ENCODE assay signal across 13 cellular contexts in the genomic region with DNA sequence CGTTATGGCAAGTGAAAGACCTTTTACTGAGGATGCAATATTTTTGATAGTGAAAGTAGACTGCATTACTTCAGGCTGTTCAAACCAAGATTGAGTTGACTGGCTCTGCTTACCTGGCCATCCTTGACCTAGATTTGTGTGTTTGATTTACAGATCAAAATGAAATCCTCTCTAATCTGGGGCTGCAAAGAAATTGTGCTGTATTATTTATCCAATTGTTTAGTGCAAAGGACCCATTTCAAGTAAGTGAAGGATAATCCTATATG. TPM values are rescaled to one million over a fixed set of nuclear protein-coding genes. Genes with fewer than 3 reads are reported as not detected.
A peak's percentile ranks its signal among the peaks of the same experiment; 100 is the strongest.
DNase-seq lines count a peak whose midpoint lies in the region; ATAC-seq and TF ChIP-seq lines count a peak whose summit lies in the region.
"Had no signal": no experiment of that assay in that cellular context is flagged by ENCODE, and none has a peak within 500 bp of the region (broad histone marks: within the 10 kb centered on the region; RNA-seq: fewer than 3 reads in every experiment).

No MANE protein-coding gene starts in this region.

- peak overlapping the region; percentile 33 for H3K4me3 Mint-ChIP-seq in activated naive CD8-positive, alpha-beta T cell treated with anti-CD3 and anti-CD28 coated beads, Interleukin-2, amount 10 ng/mL, durations not matched to agents 7 days and 5 days
- H3K4me3 Mint-ChIP-seq: activated B cell treated with CpG ODN at 0.5 μM for 24 hours had no signal

- TF ChIP-seq CTCF in GM10266 (IDR thresholded peaks at IDR 0.05; ENCODE audit: control insufficient read depth, insufficient read depth, low read depth, missing control alignments): no peak

- peak; percentile 39 for ATAC-seq in activated naive CD8-positive, alpha-beta T cell treated with anti-CD3 and anti-CD28 coated beads, Interleukin-2, amount 10 ng/mL, durations not matched to agents 7 days and 5 days (ENCODE audit: low read depth)

- no peaks in the 10 kb centered on the region for H3K9me3 ChIP-seq in subcutaneous abdominal adipose tissue (ENCODE audit: control insufficient read depth in 5 of 5, low read length in 5 of 5)

- no peaks in the 10 kb centered on the region for H3K36me3 ChIP-seq in subcutaneous abdominal adipose tissue (ENCODE audit: control insufficient read depth in 5 of 5, insufficient read depth in 5 of 5, low read length in 5 of 5)

- peak overlapping the region; percentile 11 for H3K27ac ChIP-seq in subcutaneous abdominal adipose tissue (ENCODE audit: low read depth, low read length)

- H3K4me1 ChIP-seq in subcutaneous abdominal adipose tissue (ENCODE audit: control insufficient read depth in 5 of 5, insufficient read depth in 5 of 5, low read length in 5 of 5): peaks cover 0 to 17% (median 10%) of the 10 kb centered on the region in 5 donors

- H3K27me3 Mint-ChIP-seq in activated naive CD8-positive, alpha-beta T cell treated with anti-CD3 and anti-CD28 coated beads, Interleukin-2, amount 10 ng/mL, durations not matched to agents 7 days and 5 days: no peaks in the 10 kb centered on the region
- H3K27me3 Mint-ChIP-seq: activated B cell treated with CpG ODN at 0.5 μM for 24 hours had no signal

- peak overlapping the region in 4 of 5 donors; percentile 1 to 34 (median 16) for H3K4me3 ChIP-seq in subcutaneous abdominal adipose tissue (ENCODE audit: low read depth in 1 of 5, low read length in 5 of 5)

- POLR2A ChIA-PET in activated naive CD8-positive, alpha-beta T cell treated with anti-CD3 and anti-CD28 coated beads, Interleukin-2, amount 10 ng/mL, durations not matched to agents 7 days and 5 days (lab: Charles Lee): interaction anchor here (1.7 kb wide), 1 partner anchor 33 kb away, joined by 9 read pairs; a partner anchor contains a TSS

- H3K4me1 Mint-ChIP-seq in activated naive CD8-positive, alpha-beta T cell treated with anti-CD3 and anti-CD28 coated beads, Interleukin-2, amount 10 ng/mL, durations not matched to agents 7 days and 5 days: peaks cover 14% of the 10 kb centered on the region
- H3K4me1 Mint-ChIP-seq: activated B cell treated with CpG ODN at 0.5 μM for 24 hours had no signal

- H3K27me3 ChIP-seq in subcutaneous abdominal adipose tissue (ENCODE audit: control insufficient read depth in 5 of 5, insufficient read depth in 4 of 5, low read length in 5 of 5): no peaks in the 10 kb centered on the region

- H3K36me3 Mint-ChIP-seq in activated naive CD8-positive, alpha-beta T cell treated with anti-CD3 and anti-CD28 coated beads, Interleukin-2, amount 10 ng/mL, durations not matched to agents 7 days and 5 days: peaks cover 4% of the 10 kb centered on the region

- H3K27ac Mint-ChIP-seq in activated naive CD8-positive, alpha-beta T cell treated with anti-CD3 and anti-CD28 coated beads, Interleukin-2, amount 10 ng/mL, durations not matched to agents 7 days and 5 days: peak overlapping the region; percentile 26
- H3K27ac Mint-ChIP-seq: activated B cell treated with CpG ODN at 0.5 μM for 24 hours had no signal

- H3K9me3 Mint-ChIP-seq in activated naive CD8-positive, alpha-beta T cell treated with anti-CD3 and anti-CD28 coated beads, Interleukin-2, amount 10 ng/mL, durations not matched to agents 7 days and 5 days: peaks cover 3% of the 10 kb centered on the region
- H3K9me3 Mint-ChIP-seq: activated B cell treated with CpG ODN at 0.5 μM for 24 hours had no signal

- DNase-seq in NCI-H774 (lab: John Stamatoyannopoulos, UW) (peak; percentile 4), kidney tubule cell (ENCODE audit: low spot score) (peak; percentile 9), GM10266 (ENCODE audit: extremely low spot score) (no peak), ecto neural progenitor cell (ENCODE audit: low spot score) (no peak)
- DNase-seq in activated naive CD8-positive, alpha-beta T cell treated with anti-CD3 and anti-CD28 coated beads, Interleukin-2, amount 10 ng/mL, durations not matched to agents 7 days and 5 days: no peak
- DNase-seq in activated effector memory CD4-positive, alpha-beta T cell treated with Interleukin-2 at 50 U/mL for 16 hours: no peak
- DNase-seq: activated B cell treated with CpG ODN at 0.5 μM for 24 hours; activated effector memory CD4-positive, alpha-beta T cell treated with anti-CD3 and anti-CD28 coated beads, Interleukin-2, amount 50 U/mL, for 16 hours; DND-41; glutamatergic neuron; NCI-H2029 treated with DMSO at 0.1 percent for 48 hours; stimulated activated naive CD4-positive, alpha-beta T cell had no signal

- H3K9ac ChIP-seq in subcutaneous abdominal adipose tissue (ENCODE audit: low read length in 5 of 5): peak overlapping the region in 1 of 5 donors; percentile 6

RNA-seq across cellular contexts. Expression of a gene that starts 33.4 kb away (rescaled TPM):
- total RNA-seq in activated naive CD8-positive, alpha-beta T cell treated with anti-CD3 and anti-CD28 coated beads, Interleukin-2, amount 10 ng/mL, durations not matched to agents 7 days and 5 days: 10 to 100 TPM; 51.6 to 55.5 TPM

Comparison
In these comparisons a context has a peak if more than half of its experiments do, and no peak if none do; other contexts are left out.
1. DNase-seq: peak in NCI-H774 (single experiment) and kidney tubule cell (single experiment); none in activated naive CD8-positive, alpha-beta T cell treated with anti-CD3 and anti-CD28 coated beads, Interleukin-2, amount 10 ng/mL, durations not matched to agents 7 days and 5 days (single experiment), GM10266 (single experiment), ecto neural progenitor cell (single experiment) and activated effector memory CD4-positive, alpha-beta T cell treated with Interleukin-2 at 50 U/mL for 16 hours (single experiment).